Comparison of ENCODE assay signal across 8 cellular contexts in the genomic region with DNA sequence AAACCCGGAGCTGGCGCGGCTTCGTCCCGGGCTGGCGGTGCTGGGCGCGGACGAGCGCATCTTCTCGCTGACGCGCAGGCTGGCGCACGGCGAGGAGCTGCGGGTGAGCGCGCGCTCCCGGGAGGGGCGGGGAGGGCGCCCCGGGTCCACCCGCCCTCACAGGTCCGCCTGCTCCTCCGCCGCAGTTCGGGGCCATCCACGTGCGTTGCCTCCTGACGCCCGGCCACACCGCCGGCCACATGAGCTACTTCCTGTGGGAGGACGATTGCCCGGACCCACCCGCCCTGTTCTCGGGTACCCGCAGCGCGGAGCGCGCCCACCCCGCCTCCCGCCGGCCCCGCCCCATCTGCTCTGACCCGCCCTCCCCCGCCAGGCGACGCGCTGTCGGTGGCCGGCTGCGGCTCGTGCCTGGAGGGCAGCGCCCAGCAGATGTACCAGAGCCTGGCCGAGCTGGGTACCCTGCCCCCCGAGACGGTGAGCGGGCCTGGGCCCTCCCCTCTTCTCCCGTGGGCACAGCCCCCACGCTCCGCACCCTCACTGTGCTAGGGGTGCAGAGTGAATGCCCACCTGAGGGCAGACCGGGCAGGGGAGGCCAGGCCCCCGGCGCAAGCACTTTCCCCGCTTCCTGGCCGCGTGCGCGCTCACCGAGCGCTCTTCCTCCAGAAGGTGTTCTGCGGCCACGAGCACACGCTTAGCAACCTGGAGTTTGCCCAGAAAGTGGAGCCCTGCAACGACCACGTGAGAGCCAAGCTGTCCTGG. TPM values are rescaled to one million over a fixed set of nuclear protein-coding genes. Genes with fewer than 3 reads are reported as not detected.
DNase-seq lines count a peak whose midpoint lies in the region; TF ChIP-seq lines count a peak whose summit lies in the region.

No MANE protein-coding gene starts in this region.

- H3K4me3 Mint-ChIP-seq in HFFc6 (0 out of 2 replicates have a peak overlapping the region, but pooled peaks have one; percentile 32), neural progenitor cell (peak overlapping the region; percentile 38), endothelial cell (ENCODE audit: unreplicated experiment) (no peak overlapping the region)
- H3K4me3 Mint-ChIP-seq in activated T-helper 2 cell treated with anti-CD3 and anti-CD28 coated beads, Interferon-gamma antibody, Interleukin-2, Interleukin-4, amounts not matched to agents 10 μg/mL and 5 μg/mL and 100 μg/mL, durations not matched to agents 14 hours and 24 hours and 36 hours (ENCODE audit: low read depth), result no peak overlapping the region

- H2AFZ ChIP-seq in OCI-LY1 (ENCODE audit: low read length) (no peak overlapping the region), neural progenitor cell (replicated peaks) (no peak overlapping the region)

- H3K27me3 Mint-ChIP-seq in HFFc6 (ENCODE audit: insufficient read depth) (peaks cover 7% of the 10 kb centered on the region), neural progenitor cell (ENCODE audit: insufficient read depth, low read depth) (peaks cover 7% of the 10 kb centered on the region), endothelial cell (ENCODE audit: unreplicated experiment) (peaks cover 5% of the 10 kb centered on the region)
- H3K27me3 Mint-ChIP-seq in activated T-helper 2 cell treated with anti-CD3 and anti-CD28 coated beads, Interferon-gamma antibody, Interleukin-2, Interleukin-4, amounts not matched to agents 10 μg/mL and 5 μg/mL and 100 μg/mL, durations not matched to agents 14 hours and 24 hours and 36 hours (ENCODE audit: low read depth), result no peaks in the 10 kb centered on the region

- H3K36me3 ChIP-seq in OCI-LY1 (ENCODE audit: insufficient read depth, low read length) (peaks cover 34% of the 10 kb centered on the region), neural progenitor cell (no peaks in the 10 kb centered on the region), vagina (peaks cover 0 to 5% of the 10 kb centered on the region in 2 donors)

- H3K9me2 ChIP-seq in OCI-LY1 (ENCODE audit: low read depth, low read length), result no peaks in the 10 kb centered on the region

- H3K27ac Mint-ChIP-seq in HFFc6 (no peak overlapping the region), neural progenitor cell (no peak overlapping the region), endothelial cell (ENCODE audit: unreplicated experiment) (no peak overlapping the region)
- no peak overlapping the region for H3K27ac Mint-ChIP-seq in activated T-helper 2 cell treated with anti-CD3 and anti-CD28 coated beads, Interferon-gamma antibody, Interleukin-2, Interleukin-4, amounts not matched to agents 10 μg/mL and 5 μg/mL and 100 μg/mL, durations not matched to agents 14 hours and 24 hours and 36 hours

- TF ChIP-seq CTCF in HFFc6 (IDR thresholded peaks at IDR 0.05) (no peak), OCI-LY1 (IDR thresholded peaks at IDR 0.05; ENCODE audit: low read length) (no peak), fibroblast of pulmonary artery (IDR thresholded peaks at IDR 0.05; ENCODE audit: low read length, missing control alignments) (no peak), neural progenitor cell (IDR thresholded peaks at IDR 0.05) (no peak), vagina (IDR thresholded peaks at IDR 0.05) (no peak), endothelial cell (IDR thresholded peaks at IDR 0.05; ENCODE audit: unreplicated experiment) (no peak)

- H3K27ac ChIP-seq in OCI-LY1 (ENCODE audit: low read depth, low read length, poor library complexity, severe bottlenecking) (peak overlapping the region; percentile 43), neural progenitor cell (no peak overlapping the region), vagina (no peak overlapping the region)

- H4K20me1 ChIP-seq in OCI-LY1 (ENCODE audit: insufficient read depth, low read length), result no peaks in the 10 kb centered on the region
- H4K20me1 ChIP-seq in neural progenitor cell (ENCODE audit: low read depth), result peaks cover 20% of the 10 kb centered on the region

- H3K4me2 ChIP-seq in OCI-LY1 (ENCODE audit: low read length) (peak overlapping the region; percentile 75), neural progenitor cell (peak overlapping the region; percentile 92)

- H3K79me2 ChIP-seq in OCI-LY1 (ENCODE audit: insufficient read depth, low read length) (no peaks in the 10 kb centered on the region), neural progenitor cell (ENCODE audit: low read depth) (no peaks in the 10 kb centered on the region)

- intact Hi-C loops in activated T-helper 2 cell treated with anti-CD3 and anti-CD28 coated beads, Interferon-gamma antibody, Interleukin-2, Interleukin-4, amounts not matched to agents 10 μg/mL and 5 μg/mL and 100 μg/mL, durations not matched to agents 14 hours and 24 hours and 36 hours (cut with micrococcal nuclease), result no loop called here
- intact Hi-C loops in vagina (cut with DNase I), result no loop called here

- peak; percentile 83 for DNase-seq in EL
- DNase-seq in HFFc6, result peak; percentile 84
- DNase-seq in activated T-helper 2 cell treated with anti-CD3 and anti-CD28 coated beads, Interferon-gamma antibody, Interleukin-2, Interleukin-4, amounts not matched to agents 10 μg/mL and 5 μg/mL and 100 μg/mL, durations not matched to agents 14 hours and 24 hours and 36 hours (ENCODE audit: low spot score), result peak; percentile 63
- peak; percentile 73 for DNase-seq in fibroblast of pulmonary artery (ENCODE audit: low read depth)
- peak; percentile 72 for DNase-seq in neural progenitor cell (ENCODE audit: low spot score)
- DNase-seq in vagina (ENCODE audit: extremely low spot score in 2 of 2), result no peak
- no peak for DNase-seq in endothelial cell (ENCODE audit: low spot score)

- peak overlapping the region; percentile 67 for H3K9ac ChIP-seq in OCI-LY1 (ENCODE audit: low read length)
- H3K9ac ChIP-seq in neural progenitor cell, result no peak overlapping the region

- H3F3A ChIP-seq in OCI-LY1 (ENCODE audit: insufficient read depth, low read length) (peaks cover 4% of the 10 kb centered on the region; the same call in 1 of the 2 replicates), neural progenitor cell (ENCODE audit: low read depth) (peaks cover 33% of the 10 kb centered on the region)

- H3K36me3 Mint-ChIP-seq in HFFc6 (ENCODE audit: low read depth) (no peaks in the 10 kb centered on the region), neural progenitor cell (no peaks in the 10 kb centered on the region), endothelial cell (ENCODE audit: low read depth, unreplicated experiment) (peaks cover 10% of the 10 kb centered on the region)
- H3K36me3 Mint-ChIP-seq in activated T-helper 2 cell treated with anti-CD3 and anti-CD28 coated beads, Interferon-gamma antibody, Interleukin-2, Interleukin-4, amounts not matched to agents 10 μg/mL and 5 μg/mL and 100 μg/mL, durations not matched to agents 14 hours and 24 hours and 36 hours (ENCODE audit: low read depth), result peaks cover 6% of the 10 kb centered on the region

- TF ChIP-seq POLR2A in vagina (IDR thresholded peaks at IDR 0.05), result no peak

- H3K9me3 Mint-ChIP-seq in HFFc6 (no peaks in the 10 kb centered on the region), neural progenitor cell (no peaks in the 10 kb centered on the region), endothelial cell (ENCODE audit: unreplicated experiment) (no peaks in the 10 kb centered on the region)
- no peaks in the 10 kb centered on the region for H3K9me3 Mint-ChIP-seq in activated T-helper 2 cell treated with anti-CD3 and anti-CD28 coated beads, Interferon-gamma antibody, Interleukin-2, Interleukin-4, amounts not matched to agents 10 μg/mL and 5 μg/mL and 100 μg/mL, durations not matched to agents 14 hours and 24 hours and 36 hours

- peaks cover 25% of the 10 kb centered on the region for H3K4me1 ChIP-seq in OCI-LY1 (ENCODE audit: insufficient read depth, low read length, severe bottlenecking)
- peaks cover 8% of the 10 kb centered on the region for H3K4me1 ChIP-seq in neural progenitor cell
- H3K4me1 ChIP-seq in vagina, result peaks cover 31% of the 10 kb centered on the region

- H3K9me3 ChIP-seq in OCI-LY1 (ENCODE audit: low read length) (no peaks in the 10 kb centered on the region), neural progenitor cell (ENCODE audit: low read depth) (no peaks in the 10 kb centered on the region), vagina (no peaks in the 10 kb centered on the region)

- H3K27me3 ChIP-seq in OCI-LY1 (ENCODE audit: insufficient read depth, low read length) (no peaks in the 10 kb centered on the region), neural progenitor cell (peaks cover 45% of the 10 kb centered on the region), vagina (no peaks in the 10 kb centered on the region)

- H3K4me3 ChIP-seq in OCI-LY1 (ENCODE audit: low read depth, low read length, poor library complexity, severe bottlenecking) (peak overlapping the region; percentile 93), fibroblast of pulmonary artery (replicated peaks; ENCODE audit: low read depth, low read length) (peak overlapping the region; percentile 65), neural progenitor cell (peak overlapping the region; percentile 43), vagina (peak overlapping the region; percentile 48 to 54)

- H3K4me1 Mint-ChIP-seq in HFFc6 (ENCODE audit: low read depth), result peaks cover 4% of the 10 kb centered on the region; the same call in 1 of the 2 replicates
- H3K4me1 Mint-ChIP-seq in activated T-helper 2 cell treated with anti-CD3 and anti-CD28 coated beads, Interferon-gamma antibody, Interleukin-2, Interleukin-4, amounts not matched to agents 10 μg/mL and 5 μg/mL and 100 μg/mL, durations not matched to agents 14 hours and 24 hours and 36 hours (ENCODE audit: low read depth), result no peaks in the 10 kb centered on the region
- no peaks in the 10 kb centered on the region for H3K4me1 Mint-ChIP-seq in neural progenitor cell
- no peaks in the 10 kb centered on the region for H3K4me1 Mint-ChIP-seq in endothelial cell (ENCODE audit: unreplicated experiment)

RNA-seq across cellular contexts. Expression of gene HAGHL, which starts 1.4 kb away (rescaled TPM):
- 10 to 100 TPM; 11.4 to 16.6 (median 14.1) TPM for total RNA-seq in HFFc6 (2021; fragmentation: NEBNext Ultra II Directional; extraction: Animal tissue kit (Norgen Biotek cat#: 25700))
- 18.5 and 21.4 TPM in 2 replicates for total RNA-seq in activated T-helper 2 cell treated with anti-CD3 and anti-CD28 coated beads, Interferon-gamma antibody, Interleukin-2, Interleukin-4, amounts not matched to agents 10 μg/mL and 5 μg/mL and 100 μg/mL, durations not matched to agents 14 hours and 24 hours and 36 hours
- total RNA-seq in neural progenitor cell (ENCODE audit: low replicate concordance) (1.0 and 5.4 TPM in 2 replicates), vagina (5.2 TPM), endothelial cell (ENCODE audit: unreplicated experiment) (1.5 TPM)

RNA-seq across cellular contexts. Expression of gene CCDC78, which starts 2.1 kb away (rescaled TPM):
- total RNA-seq in HFFc6 (2021; fragmentation: NEBNext Ultra II Directional; extraction: Animal tissue kit (Norgen Biotek cat#: 25700)), result 1 to 10 TPM; 2.2 to 4.1 (median 3.4) TPM
- total RNA-seq in activated T-helper 2 cell treated with anti-CD3 and anti-CD28 coated beads, Interferon-gamma antibody, Interleukin-2, Interleukin-4, amounts not matched to agents 10 μg/mL and 5 μg/mL and 100 μg/mL, durations not matched to agents 14 hours and 24 hours and 36 hours, result 7.3 and 8.3 TPM in 2 replicates
- total RNA-seq in neural progenitor cell (ENCODE audit: low replicate concordance) (0.67 and 3.7 TPM in 2 replicates), vagina (7.6 TPM), endothelial cell (ENCODE audit: unreplicated experiment) (0.85 TPM)

RNA-seq across cellular contexts. Expression of gene ANTKMT, which starts 7.4 kb away (rescaled TPM):
- total RNA-seq in HFFc6 (2021; fragmentation: NEBNext Ultra II Directional; extraction: Animal tissue kit (Norgen Biotek cat#: 25700)), result 10 to 100 TPM; 50.1 to 57.7 (median 54.7) TPM
- 52.8 and 54.4 TPM in 2 replicates for total RNA-seq in activated T-helper 2 cell treated with anti-CD3 and anti-CD28 coated beads, Interferon-gamma antibody, Interleukin-2, Interleukin-4, amounts not matched to agents 10 μg/mL and 5 μg/mL and 100 μg/mL, durations not matched to agents 14 hours and 24 hours and 36 hours
- total RNA-seq in neural progenitor cell (ENCODE audit: low replicate concordance) (7.5 and 20.9 TPM in 2 replicates), vagina (26.0 TPM), endothelial cell (ENCODE audit: unreplicated experiment) (11.1 TPM)

RNA-seq across cellular contexts. Expression of gene CIAO3, which starts 12.5 kb away (rescaled TPM):
- total RNA-seq in HFFc6 (2021; fragmentation: NEBNext Ultra II Directional; extraction: Animal tissue kit (Norgen Biotek cat#: 25700)), result 10 to 100 TPM; 16.9 to 20.5 (median 18.0) TPM
- 42.8 and 43.4 TPM in 2 replicates for total RNA-seq in activated T-helper 2 cell treated with anti-CD3 and anti-CD28 coated beads, Interferon-gamma antibody, Interleukin-2, Interleukin-4, amounts not matched to agents 10 μg/mL and 5 μg/mL and 100 μg/mL, durations not matched to agents 14 hours and 24 hours and 36 hours
- total RNA-seq in neural progenitor cell (ENCODE audit: low replicate concordance), result 20.5 and 38.2 TPM in 2 replicates
- 32.7 TPM for total RNA-seq in vagina
- total RNA-seq in endothelial cell (ENCODE audit: unreplicated experiment), result 51.0 TPM

RNA-seq across cellular contexts. Expression of gene METRN, which starts 13.4 kb away (rescaled TPM):
- 100 to 1,000 TPM in 1 of 6 experiments, 10 to 100 TPM in 5; 61.5 to 103 (median 70.4) TPM for total RNA-seq in HFFc6 (2021; fragmentation: NEBNext Ultra II Directional; extraction: Animal tissue kit (Norgen Biotek cat#: 25700))
- 30.0 and 31.7 TPM in 2 replicates for total RNA-seq in activated T-helper 2 cell treated with anti-CD3 and anti-CD28 coated beads, Interferon-gamma antibody, Interleukin-2, Interleukin-4, amounts not matched to agents 10 μg/mL and 5 μg/mL and 100 μg/mL, durations not matched to agents 14 hours and 24 hours and 36 hours
- total RNA-seq in neural progenitor cell (ENCODE audit: low replicate concordance) (24.3 and 110 TPM in 2 replicates), vagina (32.2 TPM), endothelial cell (ENCODE audit: unreplicated experiment) (11.2 TPM)

Comparison
In these comparisons a context has a peak if more than half of its experiments do, and no peak if none do; other contexts are left out.
1. DNase-seq: peak in EL (single experiment), HFFc6 (single experiment), activated T-helper 2 cell treated with anti-CD3 and anti-CD28 coated beads, Interferon-gamma antibody, Interleukin-2, Interleukin-4, amounts not matched to agents 10 μg/mL and 5 μg/mL and 100 μg/mL, durations not matched to agents 14 hours and 24 hours and 36 hours (single experiment), fibroblast of pulmonary artery (single experiment) and neural progenitor cell (single experiment); none in vagina (0 of 2) and endothelial cell (single experiment).
2. H3K4me3 Mint-ChIP-seq: peak in HFFc6 (single experiment) and neural progenitor cell (single experiment); none in activated T-helper 2 cell treated with anti-CD3 and anti-CD28 coated beads, Interferon-gamma antibody, Interleukin-2, Interleukin-4, amounts not matched to agents 10 μg/mL and 5 μg/mL and 100 μg/mL, durations not matched to agents 14 hours and 24 hours and 36 hours (single experiment) and endothelial cell (single experiment).
3. H3K4me3 ChIP-seq: peak in every context shown above with its lines; median percentile 93 in OCI-LY1; 65 in fibroblast of pulmonary artery; 51 in vagina; 43 in neural progenitor cell.